9 cellular contexts compared by ENCODE assay signal in genomic region chr1:32872189-32872898, GRCh38. TPM values are rescaled to one million over a fixed set of nuclear protein-coding genes. Genes with fewer than 3 reads are reported as not detected.
DNase-seq lines count a peak whose midpoint lies in the region; ATAC-seq and TF ChIP-seq lines count a peak whose summit lies in the region.
"Had no signal": no experiment of that assay in that cellular context is flagged by ENCODE, and none has a peak within 500 bp of the region (broad histone marks: within the 10 kb centered on the region; RNA-seq: fewer than 3 reads in every experiment).

No MANE protein-coding gene starts in this region.

- 25% methylated on average over 11 of the region's 14 CpGs for WGBS in right lobe of liver (ENCODE audit: insufficient coverage, low coverage, low lambda C conversion rate, missing lambda C conversion rate)

- ATAC-seq in activated CD4-positive, alpha-beta T cell treated with anti-CD3 and anti-CD28 coated beads for 36 hours: peak; percentile 58
- ATAC-seq in right lobe of liver: peak; percentile 57 to 64 (median 64)
- ATAC-seq in GM19467 (IDR thresholded peaks at IDR 0.05; ENCODE audit: unreplicated experiment): no peak

- no peak overlapping the region; the same call in 1 of the 2 replicates for H3K4me3 ChIP-seq in AG04449 (ENCODE audit: low read depth, low read length)
- H3K4me3 ChIP-seq in colonic mucosa: no peak overlapping the region
- H3K4me3 ChIP-seq in right lobe of liver: no peak overlapping the region

- H3K36me3 ChIP-seq in colonic mucosa (no peaks in the 10 kb centered on the region), right lobe of liver (no peaks in the 10 kb centered on the region)

- DNase-seq in AG04449 (ENCODE audit: low read depth, low spot score) (no peak), GM20000 (ENCODE audit: low spot score) (peak; percentile 82), NCI-H345 (lab: John Stamatoyannopoulos, UW) (peak; percentile 77), colonic mucosa (peak; percentile 82), right lobe of liver (peak in 2 of 3 donors; percentile 58 to 65)
- peak; percentile 83 for DNase-seq in activated CD4-positive, alpha-beta T cell treated with anti-CD3 and anti-CD28 coated beads for 36 hours
- peak; percentile 32 to 45 (median 44) for DNase-seq in stimulated activated CD4-positive, alpha-beta T cell treated with anti-CD3 and anti-CD28 coated beads, TNF-alpha, amount 100 ng/mL, for 4 hours (ENCODE audit: low read depth in 3 of 3)

- H3K4me1 Mint-ChIP-seq in activated CD4-positive, alpha-beta T cell treated with anti-CD3 and anti-CD28 coated beads for 36 hours: no peaks in the 10 kb centered on the region

- peaks cover 3% of the 10 kb centered on the region for H3K4me1 ChIP-seq in colonic mucosa
- peaks cover 0 to 4% (median 2%) of the 10 kb centered on the region in 4 donors for H3K4me1 ChIP-seq in right lobe of liver

- no peak overlapping the region for H3K27ac Mint-ChIP-seq in activated CD4-positive, alpha-beta T cell treated with anti-CD3 and anti-CD28 coated beads for 36 hours
- H3K27ac Mint-ChIP-seq: stimulated activated naive CD8-positive, alpha-beta T cell treated with anti-CD3 and anti-CD28 coated beads, Interleukin-15, Interleukin-2, amounts not matched to agents 100 ng/mL and 50 ng/mL, for 24 hours had no signal

- H3K27ac ChIP-seq in colonic mucosa (no peak overlapping the region), right lobe of liver (no peak overlapping the region)

- TF ChIP-seq POLR2A in right lobe of liver (IDR thresholded peaks at IDR 0.05): no peak

- H3K9me3 ChIP-seq in colonic mucosa: no peaks in the 10 kb centered on the region
- H3K9me3 ChIP-seq in right lobe of liver: no peaks in the 10 kb centered on the region

- intact Hi-C loops in activated CD4-positive, alpha-beta T cell treated with anti-CD3 and anti-CD28 coated beads for 36 hours (cut with DNase I, micrococcal nuclease): loop anchor here (1.0 to 5.0 kb wide), 4 partner anchors 100 to 352 kb away; no protein-coding TSS in a partner anchor
- intact Hi-C loops in colonic mucosa (cut with DNase I) (loop anchor here (10.0 kb wide), 1 partner anchor 48 kb away; no protein-coding TSS in a partner anchor), right lobe of liver (cut with DNase I) (loop anchor here in 1 of 2 donors (10.0 kb wide), 1 partner anchor 168 kb away; the partner anchor contains the start of gene SYNC)

- H3K9ac ChIP-seq in colonic mucosa (ENCODE audit: low read depth in 2 of 2, low read length in 2 of 2): no peak overlapping the region

- peak; percentile 89 for TF ChIP-seq CTCF in AG04449 (IDR thresholded peaks at IDR 0.05; ENCODE audit: insufficient read depth, low read length, missing control alignments)
- TF ChIP-seq CTCF in GM20000 (IDR thresholded peaks at IDR 0.05; ENCODE audit: extremely low read depth, missing control alignments): peak; percentile 90
- TF ChIP-seq CTCF in colonic mucosa (IDR thresholded peaks at IDR 0.05): peak; percentile 63
- TF ChIP-seq CTCF in right lobe of liver (IDR thresholded peaks at IDR 0.05): peak; percentile 59 to 79 (median 76)

- H3K27me3 ChIP-seq in colonic mucosa (peaks cover 21% of the 10 kb centered on the region), right lobe of liver (no peaks in the 10 kb centered on the region)

- peaks cover 43% of the 10 kb centered on the region for H3K27me3 Mint-ChIP-seq in activated CD4-positive, alpha-beta T cell treated with anti-CD3 and anti-CD28 coated beads for 36 hours

- CTCF ChIA-PET in AG04449 (lab: Yijun Ruan, JAX): interaction anchor here (0.6 to 9.0 kb wide), 37 partner anchors 9 to 478 kb away, joined by 3 to 187 read pairs (median 4); partner anchors contain the start of genes AZIN2, BSDC1, HPCA and S100PBP
- CTCF ChIA-PET in activated CD4-positive, alpha-beta T cell treated with anti-CD3 and anti-CD28 coated beads for 36 hours (lab: Charles Lee): interaction anchor here (0.6 to 2.8 kb wide), 21 partner anchors 9 to 352 kb away, joined by 3 to 10 read pairs (median 4); partner anchors contain the start of gene AZIN2

- H3K4me3 Mint-ChIP-seq in activated CD4-positive, alpha-beta T cell treated with anti-CD3 and anti-CD28 coated beads for 36 hours: no peak overlapping the region
- H3K4me3 Mint-ChIP-seq: stimulated activated naive CD8-positive, alpha-beta T cell treated with anti-CD3 and anti-CD28 coated beads, Interleukin-15, Interleukin-2, amounts not matched to agents 100 ng/mL and 50 ng/mL, for 24 hours had no signal

- POLR2A ChIA-PET in AG04449 (lab: Yijun Ruan, JAX): no interaction called here
- POLR2A ChIA-PET in activated CD4-positive, alpha-beta T cell treated with anti-CD3 and anti-CD28 coated beads for 36 hours (lab: Charles Lee): interaction anchor here (0.6 kb wide), 1 partner anchor 50 kb away, joined by 9 read pairs; no protein-coding TSS in a partner anchor

- H3K9me3 Mint-ChIP-seq in activated CD4-positive, alpha-beta T cell treated with anti-CD3 and anti-CD28 coated beads for 36 hours (ENCODE audit: low read depth): no peaks in the 10 kb centered on the region
- H3K9me3 Mint-ChIP-seq: stimulated activated naive CD8-positive, alpha-beta T cell treated with anti-CD3 and anti-CD28 coated beads, Interleukin-15, Interleukin-2, amounts not matched to agents 100 ng/mL and 50 ng/mL, for 24 hours had no signal

- no peaks in the 10 kb centered on the region for H3K36me3 Mint-ChIP-seq in activated CD4-positive, alpha-beta T cell treated with anti-CD3 and anti-CD28 coated beads for 36 hours (ENCODE audit: low read depth)

RNA-seq across cellular contexts. Expression of gene FNDC5, which starts 1.6 kb away (rescaled TPM):
- not detected for total RNA-seq in activated CD4-positive, alpha-beta T cell treated with anti-CD3 and anti-CD28 coated beads for 36 hours
- total RNA-seq in colonic mucosa (under 1 TPM; 0.45 to 0.64 TPM), right lobe of liver (1 to 10 TPM; 1.0 to 8.3 (median 2.4) TPM)

RNA-seq across cellular contexts. Expression of gene HPCA, which starts 13.9 kb away (rescaled TPM):
- total RNA-seq in activated CD4-positive, alpha-beta T cell treated with anti-CD3 and anti-CD28 coated beads for 36 hours: under 1 TPM in 1 of 2 experiments, not detected in 1; 0.49 TPM
- total RNA-seq in colonic mucosa (1 to 10 TPM; 1.6 to 3.0 TPM), right lobe of liver (not detected)

RNA-seq across cellular contexts. Expression of gene TMEM54, which starts 28.8 kb away (rescaled TPM):
- total RNA-seq in activated CD4-positive, alpha-beta T cell treated with anti-CD3 and anti-CD28 coated beads for 36 hours: 1 to 10 TPM; 1.4 to 1.7 TPM
- total RNA-seq in colonic mucosa (100 to 1,000 TPM; 715 to 878 TPM), right lobe of liver (10 to 100 TPM in 3 of 6 experiments, 1 to 10 TPM in 3; 3.9 to 14.4 (median 9.0) TPM)

RNA-seq across cellular contexts. Expression of gene S100PBP, which starts 54.9 kb away (rescaled TPM):
- total RNA-seq in activated CD4-positive, alpha-beta T cell treated with anti-CD3 and anti-CD28 coated beads for 36 hours: 10 to 100 TPM; 27.9 to 34.3 TPM
- total RNA-seq in colonic mucosa (10 to 100 TPM; 19.0 to 24.9 TPM), right lobe of liver (10 to 100 TPM in 4 of 6 experiments, 1 to 10 TPM in 2; 7.6 to 14.6 (median 10.5) TPM)

RNA-seq across cellular contexts. Expression of gene YARS1, which starts 55.2 kb away (rescaled TPM):
- 100 to 1,000 TPM; 259 to 309 TPM for total RNA-seq in activated CD4-positive, alpha-beta T cell treated with anti-CD3 and anti-CD28 coated beads for 36 hours
- total RNA-seq in colonic mucosa (100 to 1,000 TPM in 1 of 2 donors, 10 to 100 TPM in 1; 60.2 to 116 TPM), right lobe of liver (10 to 100 TPM; 37.4 to 84.3 (median 53.5) TPM)

Comparison
In these comparisons a context has a peak if more than half of its experiments do, and no peak if none do; other contexts are left out.
1. RNA of gene TMEM54, which starts 28.8 kb away (total RNA-seq): 715 to 878 TPM in colonic mucosa; 3.9 to 14.4 TPM in right lobe of liver and 1.4 to 1.7 TPM in activated CD4-positive, alpha-beta T cell treated with anti-CD3 and anti-CD28 coated beads for 36 hours; every median in the first group is over 10 times any median in the second.
2. Peak in every context shown above with its lines, with median percentiles within 50 percentile points of each other: CTCF ChIP-seq.